In the genomic region with DNA sequence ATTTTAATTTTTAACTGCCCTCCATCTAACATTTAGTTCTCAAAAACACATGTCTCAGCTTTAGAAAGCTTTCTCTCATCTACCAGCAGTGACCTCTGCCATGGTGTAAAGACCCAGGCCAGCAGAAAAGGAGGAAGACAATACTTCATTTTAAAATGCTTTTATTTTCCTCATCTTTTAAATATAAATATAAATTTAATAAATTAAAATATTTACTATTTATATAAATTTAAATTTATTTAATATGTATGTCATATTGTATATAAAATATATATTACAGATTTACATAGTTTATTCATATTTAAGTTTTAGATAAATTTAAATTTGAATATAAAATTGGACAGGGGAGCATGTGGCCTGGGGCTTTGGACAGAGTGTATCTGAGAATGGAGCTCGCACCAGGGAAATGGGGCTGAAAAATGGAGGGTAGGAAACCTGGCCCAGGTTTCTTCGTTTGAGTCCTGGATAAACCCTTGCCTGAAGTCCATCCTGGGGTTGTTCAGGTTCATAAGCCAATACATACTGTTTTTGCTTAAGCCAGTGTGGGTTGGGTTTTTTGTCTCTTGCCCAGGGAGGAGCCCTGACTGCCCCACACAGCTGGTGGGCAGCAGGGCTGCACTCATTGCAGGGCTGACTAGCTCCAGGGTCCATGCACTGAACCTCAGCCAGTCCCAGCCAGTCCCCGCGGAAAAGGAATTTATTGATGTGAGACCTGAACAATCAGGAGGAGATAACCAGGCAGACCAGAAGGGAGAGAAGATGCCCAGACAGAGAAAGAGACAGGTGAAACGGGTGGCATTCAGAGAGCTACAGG, we compare ENCODE assay signal across 19 cellular contexts.
DNase-seq lines count a peak whose midpoint lies in the region; ATAC-seq, FAIRE-seq and TF ChIP-seq lines count a peak whose summit lies in the region.
"Had no signal": no experiment of that assay in that cellular context is flagged by ENCODE, and none has a peak within 500 bp of the region (broad histone marks: within the 10 kb centered on the region; RNA-seq: fewer than 3 reads in every experiment).

No MANE protein-coding gene starts in this region.

- no peaks in the 10 kb centered on the region for H3K79me2 ChIP-seq in neural progenitor cell (ENCODE audit: low read depth)

- no peaks in the 10 kb centered on the region for H3K9me3 ChIP-seq in kidney (ENCODE audit: control insufficient read depth in 1 of 2, low read length in 2 of 2)
- H3K9me3 ChIP-seq in neural progenitor cell (ENCODE audit: low read depth) = no peaks in the 10 kb centered on the region
- H3K9me3 ChIP-seq: BLaER1, MG63, SJCRH30 had no signal

- TF ChIP-seq CTCF in kidney (IDR thresholded peaks at IDR 0.05; ENCODE audit: borderline replicate concordance, extremely low read depth, insufficient read depth) (no peak), neural progenitor cell (IDR thresholded peaks at IDR 0.05) (no peak), chondrocyte (IDR thresholded peaks at IDR 0.05) (no peak)

- FAIRE-seq in kidney (lab: Jason Lieb, UNC) = peak; percentile 88

- intact Hi-C loops in kidney (cut with DNase I) = no loop called here
- intact Hi-C loops in activated T-helper 1 cell treated with anti-CD3 and anti-CD28 coated beads, Interleukin-12 subunit alpha, Interleukin-12 subunit beta, Interleukin-2, Interleukin-4 antibody, amounts not matched to agents 30 ng/mL and 10 ng/mL and 1 ng/mL, durations not matched to agents 14 hours and 24 hours and 36 hours (cut with micrococcal nuclease) = no loop called here

- H3K4me3 ChIP-seq in kidney (ENCODE audit: low read length in 2 of 2) (peak overlapping the region in 1 of 2 donors; percentile 1), neural progenitor cell (no peak overlapping the region)
- H3K4me3 ChIP-seq: BLaER1, MG63, SJCRH30 had no signal

- H3K9ac ChIP-seq in kidney (ENCODE audit: low read length in 2 of 2) (no peak overlapping the region), neural progenitor cell (no peak overlapping the region)
- H3K9ac ChIP-seq: BLaER1 had no signal

- no peak overlapping the region for H3K4me3 Mint-ChIP-seq in activated T-cell treated with anti-CD3 and anti-CD28 coated beads, Interleukin-2, amount 50 U/mL, for 72 hours
- H3K4me3 Mint-ChIP-seq in neural progenitor cell (no peak overlapping the region), chondrocyte (ENCODE audit: unreplicated experiment) (no peak overlapping the region)
- no peak overlapping the region for H3K4me3 Mint-ChIP-seq in activated T-helper 1 cell treated with anti-CD3 and anti-CD28 coated beads, Interleukin-12 subunit alpha, Interleukin-12 subunit beta, Interleukin-2, Interleukin-4 antibody, amounts not matched to agents 30 ng/mL and 10 ng/mL and 1 ng/mL, durations not matched to agents 14 hours and 24 hours and 36 hours
- H3K4me3 Mint-ChIP-seq: CD8-positive, alpha-beta T cell had no signal

- peaks cover 12% of the 10 kb centered on the region for H3K27me3 Mint-ChIP-seq in activated T-cell treated with anti-CD3 and anti-CD28 coated beads, Interleukin-2, amount 50 U/mL, for 72 hours (ENCODE audit: low read depth)
- H3K27me3 Mint-ChIP-seq in neural progenitor cell (ENCODE audit: insufficient read depth, low read depth) (peaks cover 6% of the 10 kb centered on the region), chondrocyte (ENCODE audit: low read depth) (no peaks in the 10 kb centered on the region)
- H3K27me3 Mint-ChIP-seq in activated T-helper 1 cell treated with anti-CD3 and anti-CD28 coated beads, Interleukin-12 subunit alpha, Interleukin-12 subunit beta, Interleukin-2, Interleukin-4 antibody, amounts not matched to agents 30 ng/mL and 10 ng/mL and 1 ng/mL, durations not matched to agents 14 hours and 24 hours and 36 hours (ENCODE audit: insufficient read depth) = peaks cover 2% of the 10 kb centered on the region

- no peak overlapping the region for H2AFZ ChIP-seq in neural progenitor cell (replicated peaks)

- H3K27me3 ChIP-seq in neural progenitor cell = no peaks in the 10 kb centered on the region
- H3K27me3 ChIP-seq: BLaER1, MG63, SJCRH30 had no signal

- H3K27ac Mint-ChIP-seq in activated T-cell treated with anti-CD3 and anti-CD28 coated beads, Interleukin-2, amount 50 U/mL, for 72 hours = peak overlapping the region; percentile 12
- H3K27ac Mint-ChIP-seq in neural progenitor cell (peak overlapping the region; percentile 47), chondrocyte (ENCODE audit: unreplicated experiment) (no peak overlapping the region)
- no peak overlapping the region for H3K27ac Mint-ChIP-seq in activated T-helper 1 cell treated with anti-CD3 and anti-CD28 coated beads, Interleukin-12 subunit alpha, Interleukin-12 subunit beta, Interleukin-2, Interleukin-4 antibody, amounts not matched to agents 30 ng/mL and 10 ng/mL and 1 ng/mL, durations not matched to agents 14 hours and 24 hours and 36 hours
- H3K27ac Mint-ChIP-seq: CD8-positive, alpha-beta T cell had no signal

- no peak overlapping the region for H3K4me2 ChIP-seq in neural progenitor cell
- H3K4me2 ChIP-seq: BLaER1 had no signal

- H3K36me3 Mint-ChIP-seq in activated T-cell treated with anti-CD3 and anti-CD28 coated beads, Interleukin-2, amount 50 U/mL, for 72 hours (ENCODE audit: insufficient read depth in 2 of 2) = no peaks in the 10 kb centered on the region
- no peaks in the 10 kb centered on the region for H3K36me3 Mint-ChIP-seq in neural progenitor cell
- H3K36me3 Mint-ChIP-seq in activated T-helper 1 cell treated with anti-CD3 and anti-CD28 coated beads, Interleukin-12 subunit alpha, Interleukin-12 subunit beta, Interleukin-2, Interleukin-4 antibody, amounts not matched to agents 30 ng/mL and 10 ng/mL and 1 ng/mL, durations not matched to agents 14 hours and 24 hours and 36 hours (ENCODE audit: low read depth) = no peaks in the 10 kb centered on the region
- no peaks in the 10 kb centered on the region for H3K36me3 Mint-ChIP-seq in chondrocyte (ENCODE audit: low read depth)
- H3K36me3 Mint-ChIP-seq: CD8-positive, alpha-beta T cell had no signal

- H3K36me3 ChIP-seq in kidney (ENCODE audit: control insufficient read depth in 1 of 2, insufficient read depth in 2 of 2, low read length in 2 of 2) = no peaks in the 10 kb centered on the region
- H3K36me3 ChIP-seq in neural progenitor cell = no peaks in the 10 kb centered on the region
- H3K36me3 ChIP-seq: BLaER1, MG63, SJCRH30 had no signal

- no peaks in the 10 kb centered on the region for H4K20me1 ChIP-seq in neural progenitor cell (ENCODE audit: low read depth)
- H4K20me1 ChIP-seq: BLaER1 had no signal

- no peak for DNase-seq in activated T-cell treated with anti-CD3 and anti-CD28 coated beads, Interleukin-2, amount 50 U/mL, for 72 hours
- DNase-seq in activated T-cell treated with anti-CD3 and anti-CD28 coated beads for 4 hours (no peak), kidney (no peak), neural progenitor cell (ENCODE audit: low spot score) (no peak), chondrocyte (ENCODE audit: low spot score) (no peak)
- DNase-seq in stimulated activated CD4-positive, alpha-beta T cell treated with anti-CD3 and anti-CD28 coated beads, Interleukin-4, amount 100 ng/mL, for 1 hour = no peak
- no peak for DNase-seq in activated T-helper 1 cell treated with anti-CD3 and anti-CD28 coated beads, Interleukin-12 subunit alpha, Interleukin-12 subunit beta, Interleukin-2, Interleukin-4 antibody, amounts not matched to agents 30 ng/mL and 10 ng/mL and 1 ng/mL, durations not matched to agents 14 hours and 24 hours and 36 hours (ENCODE audit: low spot score)
- DNase-seq: 8988T; CD8-positive, alpha-beta T cell; DMS79; IMR-90; Karpas-422; MG63; NCI-H1694; NCI-H526 treated with DMSO at 0.1 percent for 48 hours; SJCRH30 had no signal

- H3K9me3 Mint-ChIP-seq in activated T-cell treated with anti-CD3 and anti-CD28 coated beads, Interleukin-2, amount 50 U/mL, for 72 hours = no peaks in the 10 kb centered on the region
- H3K9me3 Mint-ChIP-seq in neural progenitor cell (no peaks in the 10 kb centered on the region), chondrocyte (ENCODE audit: low read depth) (no peaks in the 10 kb centered on the region)
- no peaks in the 10 kb centered on the region for H3K9me3 Mint-ChIP-seq in activated T-helper 1 cell treated with anti-CD3 and anti-CD28 coated beads, Interleukin-12 subunit alpha, Interleukin-12 subunit beta, Interleukin-2, Interleukin-4 antibody, amounts not matched to agents 30 ng/mL and 10 ng/mL and 1 ng/mL, durations not matched to agents 14 hours and 24 hours and 36 hours
- H3K9me3 Mint-ChIP-seq: CD8-positive, alpha-beta T cell had no signal

- H3K27ac ChIP-seq in kidney (ENCODE audit: low read depth in 2 of 2, low read length in 2 of 2) (peak overlapping the region; percentile 85 to 92), neural progenitor cell (no peak overlapping the region)
- H3K27ac ChIP-seq: BLaER1, RWPE1, SJCRH30 had no signal

- no peaks in the 10 kb centered on the region for H3K4me1 Mint-ChIP-seq in activated T-cell treated with anti-CD3 and anti-CD28 coated beads, Interleukin-2, amount 50 U/mL, for 72 hours (ENCODE audit: low read depth)
- H3K4me1 Mint-ChIP-seq in neural progenitor cell (peaks cover 13% of the 10 kb centered on the region), chondrocyte (ENCODE audit: low read depth) (peaks cover 40% of the 10 kb centered on the region)
- H3K4me1 Mint-ChIP-seq in activated T-helper 1 cell treated with anti-CD3 and anti-CD28 coated beads, Interleukin-12 subunit alpha, Interleukin-12 subunit beta, Interleukin-2, Interleukin-4 antibody, amounts not matched to agents 30 ng/mL and 10 ng/mL and 1 ng/mL, durations not matched to agents 14 hours and 24 hours and 36 hours (ENCODE audit: low read depth) = no peaks in the 10 kb centered on the region

- peaks cover 22 to 44% of the 10 kb centered on the region in 2 donors for H3K4me1 ChIP-seq in kidney (ENCODE audit: control insufficient read depth in 1 of 2, insufficient read depth in 1 of 2, low read depth in 1 of 2, low read length in 2 of 2)
- no peaks in the 10 kb centered on the region for H3K4me1 ChIP-seq in neural progenitor cell
- H3K4me1 ChIP-seq: BLaER1 had no signal

- H3F3A ChIP-seq in neural progenitor cell (ENCODE audit: low read depth) = no peaks in the 10 kb centered on the region

- ATAC-seq in activated T-cell treated with anti-CD3 and anti-CD28 coated beads, Interleukin-2, amount 50 U/mL, for 72 hours (replicated peaks in 1 of 2) = no peak
- no peak for ATAC-seq in HG02678 (IDR thresholded peaks at IDR 0.05; ENCODE audit: unreplicated experiment)
- ATAC-seq: CD8-positive, alpha-beta T cell had no signal

Comparison
In these comparisons a context has a peak if more than half of its experiments do, and no peak if none do; other contexts are left out.
1. H3K27ac Mint-ChIP-seq: peak in activated T-cell treated with anti-CD3 and anti-CD28 coated beads, Interleukin-2, amount 50 U/mL, for 72 hours (single experiment) and neural progenitor cell (single experiment); none in activated T-helper 1 cell treated with anti-CD3 and anti-CD28 coated beads, Interleukin-12 subunit alpha, Interleukin-12 subunit beta, Interleukin-2, Interleukin-4 antibody, amounts not matched to agents 30 ng/mL and 10 ng/mL and 1 ng/mL, durations not matched to agents 14 hours and 24 hours and 36 hours (single experiment) and chondrocyte (single experiment).